ENCODE assay signal across 26 cellular contexts in the genomic region with DNA sequence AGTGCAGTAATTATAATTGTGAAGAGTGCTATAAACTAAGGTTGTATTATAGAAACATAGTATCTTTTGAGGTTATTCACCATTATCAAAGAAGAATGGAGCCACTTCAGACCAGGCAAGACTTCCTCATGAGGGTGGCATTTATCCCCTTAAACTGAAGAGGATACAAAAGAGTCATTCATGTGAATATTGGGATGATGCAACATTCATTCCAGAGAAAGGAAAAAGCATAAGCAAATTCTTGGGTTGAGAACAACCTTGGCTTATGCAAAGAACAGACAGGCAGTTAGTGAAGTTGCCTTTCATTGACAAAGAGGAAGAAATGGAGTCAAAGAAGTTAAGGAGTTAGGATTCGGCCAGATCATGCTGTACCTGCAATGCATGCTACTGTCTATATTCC.
DNase-seq lines count a peak whose midpoint lies in the region; ATAC-seq, FAIRE-seq and TF ChIP-seq lines count a peak whose summit lies in the region.
"Had no signal": no experiment of that assay in that cellular context is flagged by ENCODE, and none has a peak within 500 bp of the region (broad histone marks: within the 10 kb centered on the region; RNA-seq: fewer than 3 reads in every experiment).

No MANE protein-coding gene starts in this region.

- in situ Hi-C loops in IMR-90 (cut with MboI; ENCODE audit: low sequenced_read_pairs): no loop called here

- TF ChIP-seq POLR2A in IMR-90 (IDR thresholded peaks at IDR 0.05; ENCODE audit: low read depth, low read length): no peak

- no peaks in the 10 kb centered on the region for H3K27me3 ChIP-seq in IMR-90 (ENCODE audit: control insufficient read depth, insufficient read depth, low read length)
- no peaks in the 10 kb centered on the region for H3K27me3 ChIP-seq in adipocyte (replicated peaks; ENCODE audit: control insufficient read depth, insufficient read depth, low read length)
- H3K27me3 ChIP-seq: SJSA1 had no signal

- no peak overlapping the region for H3K18ac ChIP-seq in IMR-90 (ENCODE audit: low read depth, low read length)

- H3K4me3 Mint-ChIP-seq in glutamatergic neuron (ENCODE audit: unreplicated experiment): no peak overlapping the region
- H3K4me3 Mint-ChIP-seq: B cell; CD8-positive, alpha-beta T cell; HFFc6; T-cell had no signal

- H2BK15ac ChIP-seq in IMR-90 (ENCODE audit: low read depth, low read length): no peak overlapping the region

- no peak overlapping the region for H2BK120ac ChIP-seq in IMR-90 (ENCODE audit: low read depth, low read length)

- no peak overlapping the region for H3K14ac ChIP-seq in IMR-90 (replicated peaks; ENCODE audit: low read depth, low read length)

- no peak overlapping the region for H4K8ac ChIP-seq in IMR-90 (ENCODE audit: low read depth in 2 of 2, low read length in 2 of 2)

- no peaks in the 10 kb centered on the region for H3K79me1 ChIP-seq in IMR-90 (ENCODE audit: low read depth in 1 of 2, low read length in 2 of 2)

- H3K9me1 ChIP-seq in IMR-90 (ENCODE audit: insufficient read depth, low read length): no peaks in the 10 kb centered on the region

- H3K27ac Mint-ChIP-seq in glutamatergic neuron (ENCODE audit: unreplicated experiment): no peak overlapping the region
- H3K27ac Mint-ChIP-seq: B cell; CD8-positive, alpha-beta T cell; HFFc6; T-cell had no signal

- no peak for TF ChIP-seq RAD21 in IMR-90 (IDR thresholded peaks at IDR 0.05; ENCODE audit: low read length)

- H3K9me3 Mint-ChIP-seq in glutamatergic neuron (ENCODE audit: unreplicated experiment): no peaks in the 10 kb centered on the region
- H3K9me3 Mint-ChIP-seq: CD8-positive, alpha-beta T cell had no signal

- no peak overlapping the region for H2AFZ ChIP-seq in IMR-90 (replicated peaks; ENCODE audit: low read length, poor library complexity)
- H2AFZ ChIP-seq: GM23248, PC-9 had no signal

- peaks cover 1% of the 10 kb centered on the region for H3K27me3 Mint-ChIP-seq in glutamatergic neuron (ENCODE audit: unreplicated experiment)
- H3K27me3 Mint-ChIP-seq: B cell, T-cell had no signal

- H3K56ac ChIP-seq in IMR-90 (ENCODE audit: extremely low read depth, insufficient read depth, low read length): no peak overlapping the region

- H3K36me3 ChIP-seq in IMR-90 (ENCODE audit: control insufficient read depth, insufficient read depth, low read length) (no peaks in the 10 kb centered on the region), adipocyte (ENCODE audit: control insufficient read depth, insufficient read depth, low read length, severe bottlenecking) (no peaks in the 10 kb centered on the region), kidney (ENCODE audit: control insufficient read depth in 1 of 2, insufficient read depth in 2 of 2, low read length in 2 of 2) (no peaks in the 10 kb centered on the region)
- H3K36me3 ChIP-seq: HAP-1, SJSA1 had no signal

- H3K9ac ChIP-seq in IMR-90 (ENCODE audit: low read depth, low read length) (no peak overlapping the region), adipocyte (ENCODE audit: low read length) (no peak overlapping the region), kidney (ENCODE audit: low read length in 2 of 2) (no peak overlapping the region)
- H3K9ac ChIP-seq: GM23248 had no signal

- POLR2A ChIA-PET in IMR-90 (lab: Charles Lee; ENCODE audit: unreplicated experiment): no interaction called here

- H3K4me2 ChIP-seq in IMR-90 (ENCODE audit: low read depth, low read length): no peak overlapping the region
- H3K4me2 ChIP-seq: A549, PC-9 had no signal

- H3K27ac ChIP-seq in IMR-90 (ENCODE audit: insufficient read depth, low read length) (no peak overlapping the region), kidney (ENCODE audit: low read depth in 2 of 2, low read length in 2 of 2) (no peak overlapping the region)
- H3K27ac ChIP-seq: A549, C4-2B, GM23248, PC-9, SJSA1 had no signal

- H2BK5ac ChIP-seq in IMR-90 (ENCODE audit: low read depth, low read length, poor library complexity, severe bottlenecking): no peak overlapping the region

- peaks cover 2% of the 10 kb centered on the region for H3K4me1 Mint-ChIP-seq in glutamatergic neuron (ENCODE audit: low read depth, unreplicated experiment)
- H3K4me1 Mint-ChIP-seq: B cell, T-cell had no signal

- CTCF ChIA-PET in IMR-90 (lab: Yijun Ruan, JAX): no interaction called here

- FAIRE-seq in kidney (lab: Jason Lieb, UNC): no peak
- FAIRE-seq: A549, GM18507 had no signal

- H4K5ac ChIP-seq in IMR-90 (ENCODE audit: low read depth, low read length): no peak overlapping the region

- no peak overlapping the region for H2BK20ac ChIP-seq in IMR-90 (ENCODE audit: low read depth, low read length)

- no peak overlapping the region for H2AK5ac ChIP-seq in IMR-90 (ENCODE audit: low read depth, low read length)

- H3K36me3 Mint-ChIP-seq in glutamatergic neuron (ENCODE audit: unreplicated experiment): no peaks in the 10 kb centered on the region
- H3K36me3 Mint-ChIP-seq: CD8-positive, alpha-beta T cell; T-cell had no signal

- BruUV-seq in IMR-90 (replicated peaks; lab: Mats Ljungman, UMichigan): no TSS peak

- H3K4ac ChIP-seq in IMR-90 (ENCODE audit: low read depth, low read length): no peak overlapping the region

- no peak overlapping the region for H2AK9ac ChIP-seq in IMR-90 (replicated peaks; ENCODE audit: low read depth, low read length, poor library complexity)

- no peaks in the 10 kb centered on the region for H3K4me1 ChIP-seq in IMR-90 (ENCODE audit: control insufficient read depth, insufficient read depth, low read length)
- H3K4me1 ChIP-seq in adipocyte (ENCODE audit: control insufficient read depth, insufficient read depth, low read length): no peaks in the 10 kb centered on the region
- H3K4me1 ChIP-seq in kidney (ENCODE audit: control insufficient read depth in 1 of 2, insufficient read depth in 1 of 2, low read depth in 1 of 2, low read length in 2 of 2): no peaks in the 10 kb centered on the region
- H3K4me1 ChIP-seq: A549, HAP-1, SJSA1 had no signal

- intact Hi-C loops in IMR-90 (cut with micrococcal nuclease) (no loop called here), sciatic nerve (cut with DNase I) (loop anchor here (5.0 kb wide), 1 partner anchor 720 kb away; no protein-coding TSS in a partner anchor), kidney (cut with DNase I) (no loop called here)

- TF ChIP-seq CTCF in IMR-90 (conservative IDR thresholded peaks at IDR 0.05; ENCODE audit: low read depth, low read length) (no peak), kidney (IDR thresholded peaks at IDR 0.05; ENCODE audit: borderline replicate concordance, extremely low read depth, insufficient read depth) (no peak), glutamatergic neuron (IDR thresholded peaks at IDR 0.05; ENCODE audit: partially characterized antibody, unreplicated experiment) (no peak)

- no peak for ATAC-seq in IMR-90 (ENCODE audit: low read depth)
- ATAC-seq in sciatic nerve: peak; percentile 76
- ATAC-seq: A549; CD8-positive, alpha-beta T cell; Right ventricle myocardium inferior; T-cell had no signal

- peaks cover 2% of the 10 kb centered on the region for H3K9me3 ChIP-seq in IMR-90 (ENCODE audit: control insufficient read depth, insufficient read depth, low read length)
- H3K9me3 ChIP-seq in adipocyte (ENCODE audit: control insufficient read depth, low read length): no peaks in the 10 kb centered on the region
- H3K9me3 ChIP-seq in kidney (ENCODE audit: control insufficient read depth in 1 of 2, low read length in 2 of 2): no peaks in the 10 kb centered on the region
- H3K9me3 ChIP-seq: A549, HAP-1, SJSA1 had no signal

- DNase-seq in COLO829 (ENCODE audit: low spot score): peak; percentile 70
- no peak for DNase-seq in IMR-90
- peak; percentile 33 for DNase-seq in adipocyte (ENCODE audit: low read depth)
- no peak for DNase-seq in sciatic nerve (ENCODE audit: low spot score)
- no peak for DNase-seq in COR-L47 (lab: John Stamatoyannopoulos, UW)
- no peak for DNase-seq in kidney
- no peak for DNase-seq in glutamatergic neuron
- DNase-seq: CD8-positive, alpha-beta T cell; GM23248; HFFc6; NCI-H1048; NCI-H1417 treated with DMSO at 0.1 percent for 48 hours; NCI-H1694 treated with DMSO at 0.1 percent for 48 hours; NCI-H2081; NCI-H2171 treated with DMSO at 0.1 percent for 48 hours; NCI-H345; NCI-H524; PC-9; T-cell had no signal

- no CpG with 5 or more reads among the region's 1 CpG for WGBS in IMR-90 (ENCODE audit: extremely low coverage in 2 of 2, insufficient read length in 1 of 2), 2 experiments

- H4K91ac ChIP-seq in IMR-90 (ENCODE audit: insufficient read depth, low read depth, low read length): no peak overlapping the region

- H3K23ac ChIP-seq in IMR-90 (ENCODE audit: low read depth, low read length): no peak overlapping the region

- H3K4me3 ChIP-seq in IMR-90 (ENCODE audit: insufficient read depth, low read depth, low read length) (no peak overlapping the region), adipocyte (ENCODE audit: low read length) (no peak overlapping the region), kidney (ENCODE audit: low read length in 2 of 2) (no peak overlapping the region)
- H3K4me3 ChIP-seq: A549, GM23248, HAP-1, PC-9, SJSA1 had no signal

- dilution Hi-C loops in IMR-90 (cut with HindIII; ENCODE audit: low sequenced_read_pairs, unreplicated experiment): no loop called here

- H4K20me1 ChIP-seq in IMR-90 (ENCODE audit: insufficient read depth, low read length): no peaks in the 10 kb centered on the region

TF ChIP-seq in IMR-90, 13 proteins besides CTCF, POLR2A, EP300 and RAD21:
- TF ChIP-seq CHD1 (IDR thresholded peaks at IDR 0.05; ENCODE audit: low read depth, low read length): no peak
- TF ChIP-seq RFX5 (IDR thresholded peaks at IDR 0.05; ENCODE audit: low read depth, low read length): no peak
- TF ChIP-seq RCOR1 (IDR thresholded peaks at IDR 0.05; ENCODE audit: insufficient replicate concordance, low read length): no peak
- no peak for TF ChIP-seq SMC3 (IDR thresholded peaks at IDR 0.05; ENCODE audit: low read depth, low read length)
- TF ChIP-seq CEBPB (IDR thresholded peaks at IDR 0.05; ENCODE audit: low read depth, low read length): 0 out of 2 replicates have a peak, but pooled peaks have one; percentile 18
TF ChIP-seq in IMR-90: peak in this region for 1.

Comparison
In these comparisons a context has a peak if more than half of its experiments do, and no peak if none do; other contexts are left out.
1. DNase-seq: peak in COLO829 (single experiment) and adipocyte (single experiment); none in IMR-90 (single experiment), sciatic nerve (single experiment), COR-L47 (single experiment), kidney (single experiment) and glutamatergic neuron (single experiment).